Comparison of ENCODE assay signal across 1 cellular context in the genomic region with DNA sequence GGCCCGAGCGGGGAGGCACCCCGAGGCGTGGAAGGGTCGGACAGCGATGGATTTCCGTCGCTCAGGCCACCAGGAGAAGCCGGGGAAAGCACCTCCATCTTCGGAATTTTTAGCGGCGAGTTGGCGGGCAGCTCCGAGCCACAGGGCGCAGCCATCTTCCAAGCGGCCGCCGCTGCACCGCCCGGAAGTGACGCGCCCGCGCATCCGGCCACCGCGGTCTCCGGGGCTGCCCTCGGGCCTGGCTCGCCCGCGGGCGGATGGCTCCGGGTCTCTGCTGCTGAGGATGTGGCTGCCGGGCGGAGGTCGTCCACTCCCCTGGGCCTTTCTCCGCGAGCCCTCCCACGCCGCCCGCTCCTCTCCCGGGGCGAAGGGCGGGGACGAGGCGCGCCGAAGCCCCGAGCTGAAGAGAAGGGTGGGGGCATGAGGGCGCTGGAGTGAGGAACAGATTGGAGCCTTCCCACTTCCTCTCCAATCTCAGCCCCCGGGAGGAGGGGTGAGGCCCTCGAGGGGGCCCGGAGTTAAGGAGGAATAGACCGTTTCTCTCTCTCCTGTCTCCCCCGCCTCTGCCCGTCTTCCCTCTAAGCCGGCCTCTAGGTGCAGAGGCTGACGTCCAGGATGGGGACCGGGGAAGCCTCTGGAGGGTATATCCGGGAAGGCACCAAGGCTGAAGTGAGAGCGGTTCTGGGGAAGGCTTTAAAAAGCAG.
A peak's percentile ranks its signal among the peaks of the same experiment; 100 is the strongest.
TF ChIP-seq lines count a peak whose summit lies in the region.

Gene MSANTD2, minus strand, starts transcription at position 181 of the 704 bp plus-strand sequence. Its CDS starts 26 bp downstream, at position 155.

TF ChIP-seq in SK-N-SH treated with all-trans-retinoic acid at 6 μM for 48 hours, 23 proteins besides CTCF, POLR2A, EP300 and RAD21 (continued from another document):
- TF ChIP-seq ZFP3 (CRISPR knock-in tag; IDR thresholded peaks at IDR 0.05) (no peak), TCF4 (CRISPR knock-in tag; IDR thresholded peaks at IDR 0.05; ENCODE audit: borderline replicate concordance) (no peak), SNAI2 (CRISPR knock-in tag; IDR thresholded peaks at IDR 0.05) (0 out of 2 replicates have a peak, but pooled peaks have one; percentile 38), BACH2 (CRISPR knock-in tag; IDR thresholded peaks at IDR 0.05; ENCODE audit: borderline replicate concordance) (no peak), OSR1 (CRISPR knock-in tag; IDR thresholded peaks at IDR 0.05) (no peak), ARNTL (CRISPR knock-in tag; IDR thresholded peaks at IDR 0.05; ENCODE audit: borderline replicate concordance, low read depth) (no peak)
- TF ChIP-seq, protein P1, sequence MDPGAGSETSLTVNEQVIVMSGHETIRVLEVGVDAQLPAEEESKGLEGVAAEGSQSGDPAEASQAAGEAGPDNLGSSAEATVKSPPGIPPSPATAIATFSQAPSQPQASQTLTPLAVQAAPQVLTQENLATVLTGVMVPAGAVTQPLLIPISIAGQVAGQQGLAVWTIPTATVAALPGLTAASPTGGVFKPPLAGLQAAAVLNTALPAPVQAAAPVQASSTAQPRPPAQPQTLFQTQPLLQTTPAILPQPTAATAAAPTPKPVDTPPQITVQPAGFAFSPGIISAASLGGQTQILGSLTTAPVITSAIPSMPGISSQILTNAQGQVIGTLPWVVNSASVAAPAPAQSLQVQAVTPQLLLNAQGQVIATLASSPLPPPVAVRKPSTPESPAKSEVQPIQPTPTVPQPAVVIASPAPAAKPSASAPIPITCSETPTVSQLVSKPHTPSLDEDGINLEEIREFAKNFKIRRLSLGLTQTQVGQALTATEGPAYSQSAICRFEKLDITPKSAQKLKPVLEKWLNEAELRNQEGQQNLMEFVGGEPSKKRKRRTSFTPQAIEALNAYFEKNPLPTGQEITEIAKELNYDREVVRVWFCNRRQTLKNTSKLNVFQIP (CRISPR knock-in tag; IDR thresholded peaks at IDR 0.05; ENCODE audit: borderline replicate concordance, low read depth): no peak
